In genomic region chr7:104963378-104963990, GRCh38 we compare ENCODE assay signal across 15 cellular contexts. TPM values are rescaled to one million over a fixed set of nuclear protein-coding genes. Genes with fewer than 3 reads are reported as not detected.
DNase-seq lines count a peak whose midpoint lies in the region; ATAC-seq and TF ChIP-seq lines count a peak whose summit lies in the region.
"Had no signal": no experiment of that assay in that cellular context is flagged by ENCODE, and none has a peak within 500 bp of the region (broad histone marks: within the 10 kb centered on the region; RNA-seq: fewer than 3 reads in every experiment).

No MANE protein-coding gene starts in this region.

- H3K36me3 ChIP-seq in ACC112 (ENCODE audit: insufficient read depth, low read length), result no peaks in the 10 kb centered on the region
- H3K36me3 ChIP-seq: upper lobe of right lung had no signal

- peaks cover 8% of the 10 kb centered on the region for H3K27me3 Mint-ChIP-seq in HFFc6 (ENCODE audit: insufficient read depth)
- no peaks in the 10 kb centered on the region for H3K27me3 Mint-ChIP-seq in central memory CD8-positive, alpha-beta T cell
- no peaks in the 10 kb centered on the region for H3K27me3 Mint-ChIP-seq in naive thymus-derived CD8-positive, alpha-beta T cell

- no peaks in the 10 kb centered on the region for H3K27me3 ChIP-seq in ACC112 (ENCODE audit: insufficient read depth, low read length)
- H3K27me3 ChIP-seq: upper lobe of right lung had no signal

- H3K27ac ChIP-seq in ACC112 (ENCODE audit: low read depth, low read length), result peak overlapping the region; percentile 63
- H3K27ac ChIP-seq: psoas muscle had no signal

- no peak for TF ChIP-seq CTCF in HFFc6 (IDR thresholded peaks at IDR 0.05)

- no peaks in the 10 kb centered on the region for H3K9me3 Mint-ChIP-seq in HFFc6
- no peaks in the 10 kb centered on the region for H3K9me3 Mint-ChIP-seq in central memory CD8-positive, alpha-beta T cell
- no peaks in the 10 kb centered on the region for H3K9me3 Mint-ChIP-seq in naive thymus-derived CD8-positive, alpha-beta T cell

- H3K79me2 ChIP-seq in ACC112 (ENCODE audit: control insufficient read depth, insufficient read depth, low read length, unreplicated experiment), result no peaks in the 10 kb centered on the region

- peak overlapping the region; percentile 74 for H3K27ac Mint-ChIP-seq in HFFc6
- peak overlapping the region; percentile 36 for H3K27ac Mint-ChIP-seq in central memory CD8-positive, alpha-beta T cell (ENCODE audit: low read depth)
- H3K27ac Mint-ChIP-seq in naive thymus-derived CD8-positive, alpha-beta T cell, result peak overlapping the region in 6 of 10 donors; percentile 18 to 73 (median 36)

- H3K36me3 Mint-ChIP-seq in HFFc6 (ENCODE audit: low read depth), result 0 out of 2 replicates have a peak, but pooled peaks cover 5% of the 10 kb centered on the region
- H3K36me3 Mint-ChIP-seq in central memory CD8-positive, alpha-beta T cell (ENCODE audit: insufficient read depth), result peaks cover 3% of the 10 kb centered on the region
- H3K36me3 Mint-ChIP-seq in naive thymus-derived CD8-positive, alpha-beta T cell, result peaks cover 0 to 11% (median 2%) of the 10 kb centered on the region in 3 donors

- H2AFZ ChIP-seq in ACC112 (ENCODE audit: low read length, unreplicated experiment), result no peak overlapping the region

- no peak overlapping the region for H3K4me3 ChIP-seq in ACC112 (ENCODE audit: low read depth, low read length)
- H3K4me3 ChIP-seq: psoas muscle, upper lobe of right lung had no signal

- peaks cover 58% of the 10 kb centered on the region for H3K4me1 ChIP-seq in ACC112 (ENCODE audit: control insufficient read depth, insufficient read depth, low read length, unreplicated experiment)
- H3K4me1 ChIP-seq: psoas muscle had no signal

- no peak for DNase-seq in HFFc6
- no peak for DNase-seq in central memory CD8-positive, alpha-beta T cell (ENCODE audit: low spot score in 2 of 2)
- no peak for DNase-seq in naive thymus-derived CD8-positive, alpha-beta T cell
- no peak for DNase-seq in activated CD4-positive, CD25-positive, alpha-beta regulatory T cell treated with anti-CD3 and anti-CD28 coated beads, Interleukin-2, amount 50 U/mL, for 72 hours
- DNase-seq: anterior cingulate cortex, midbrain, NCI-H1048, NCI-H2171, psoas muscle, SW 1271, upper lobe of right lung had no signal

- POLR2A ChIA-PET in naive thymus-derived CD8-positive, alpha-beta T cell (lab: Charles Lee), result no interaction called here

- no peak overlapping the region for H3K4me3 Mint-ChIP-seq in HFFc6
- no peak overlapping the region for H3K4me3 Mint-ChIP-seq in central memory CD8-positive, alpha-beta T cell
- no peak overlapping the region for H3K4me3 Mint-ChIP-seq in naive thymus-derived CD8-positive, alpha-beta T cell

- no peak for ATAC-seq in central memory CD8-positive, alpha-beta T cell (replicated peaks; ENCODE audit: extremely low read depth, poor library complexity, severe bottlenecking)
- no peak for ATAC-seq in naive thymus-derived CD8-positive, alpha-beta T cell
- ATAC-seq in HG03460 (IDR thresholded peaks at IDR 0.05; ENCODE audit: unreplicated experiment), result no peak
- ATAC-seq in GM18519 (IDR thresholded peaks at IDR 0.05; ENCODE audit: low FRiP score, unreplicated experiment), result no peak
- no peak for ATAC-seq in HG03175 (IDR thresholded peaks at IDR 0.05; ENCODE audit: unreplicated experiment)
- ATAC-seq: psoas muscle, upper lobe of right lung had no signal

- H3K4me1 Mint-ChIP-seq in HFFc6 (ENCODE audit: low read depth), result peaks cover 58% of the 10 kb centered on the region
- H3K4me1 Mint-ChIP-seq in central memory CD8-positive, alpha-beta T cell, result no peaks in the 10 kb centered on the region
- peaks cover 3 to 31% (median 5%) of the 10 kb centered on the region in 4 donors for H3K4me1 Mint-ChIP-seq in naive thymus-derived CD8-positive, alpha-beta T cell

RNA-seq across cellular contexts. Expression of gene KMT2E, which starts 50.5 kb away (rescaled TPM):
- 10 to 100 TPM; 39.7 to 53.4 (median 50.1) TPM for total RNA-seq in HFFc6 (2021; fragmentation: NEBNext Ultra II Directional; extraction: Animal tissue kit (Norgen Biotek cat#: 25700))
- total RNA-seq in naive thymus-derived CD8-positive, alpha-beta T cell, result 100 to 1,000 TPM; 186 to 188 TPM
- 100 to 1,000 TPM; 119 to 193 (median 140) TPM for polyA plus RNA-seq in naive thymus-derived CD8-positive, alpha-beta T cell
